8 cellular contexts compared by ENCODE assay signal in the genomic region with DNA sequence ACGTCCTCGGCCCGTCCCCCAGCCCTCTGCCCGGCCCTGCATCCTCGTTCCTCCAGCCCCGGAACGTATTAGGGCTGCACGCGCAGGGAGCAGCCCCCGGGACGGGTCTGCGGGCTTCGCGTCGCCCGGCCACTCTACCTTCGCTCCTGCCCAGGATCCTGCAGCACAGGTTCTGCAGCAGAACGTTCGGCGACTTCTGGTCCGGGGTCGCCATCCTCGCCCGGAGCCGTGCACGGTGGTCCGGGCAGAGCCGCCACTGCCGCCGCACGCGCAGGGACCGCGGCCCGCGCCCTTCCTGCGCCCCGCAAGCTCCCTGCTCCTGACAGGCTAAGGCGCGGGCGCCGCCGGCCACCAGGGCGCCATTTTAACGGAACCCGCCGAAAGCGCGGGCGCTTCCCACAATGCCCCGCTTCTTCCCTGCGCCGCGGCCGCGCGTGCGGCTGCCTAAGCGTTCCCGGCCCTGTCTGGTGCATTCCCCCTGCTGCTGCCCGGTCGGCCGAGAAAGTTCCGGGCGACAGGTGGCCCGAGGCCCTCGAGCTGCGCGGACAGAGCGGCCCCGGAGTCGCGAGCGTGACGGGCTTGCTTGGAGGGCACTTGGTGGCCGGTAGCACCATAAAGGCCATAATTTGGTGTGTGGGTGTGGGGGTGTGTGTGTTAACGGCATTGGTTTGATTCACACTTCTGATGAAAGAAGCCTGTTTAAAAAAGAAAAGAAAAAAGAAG. TPM values are rescaled to one million over a fixed set of nuclear protein-coding genes. Genes with fewer than 3 reads are reported as not detected.
A peak's percentile ranks its signal among the peaks of the same experiment; 100 is the strongest.
DNase-seq lines count a peak whose midpoint lies in the region; ATAC-seq, FAIRE-seq and TF ChIP-seq lines count a peak whose summit lies in the region.

A gene with protein sequence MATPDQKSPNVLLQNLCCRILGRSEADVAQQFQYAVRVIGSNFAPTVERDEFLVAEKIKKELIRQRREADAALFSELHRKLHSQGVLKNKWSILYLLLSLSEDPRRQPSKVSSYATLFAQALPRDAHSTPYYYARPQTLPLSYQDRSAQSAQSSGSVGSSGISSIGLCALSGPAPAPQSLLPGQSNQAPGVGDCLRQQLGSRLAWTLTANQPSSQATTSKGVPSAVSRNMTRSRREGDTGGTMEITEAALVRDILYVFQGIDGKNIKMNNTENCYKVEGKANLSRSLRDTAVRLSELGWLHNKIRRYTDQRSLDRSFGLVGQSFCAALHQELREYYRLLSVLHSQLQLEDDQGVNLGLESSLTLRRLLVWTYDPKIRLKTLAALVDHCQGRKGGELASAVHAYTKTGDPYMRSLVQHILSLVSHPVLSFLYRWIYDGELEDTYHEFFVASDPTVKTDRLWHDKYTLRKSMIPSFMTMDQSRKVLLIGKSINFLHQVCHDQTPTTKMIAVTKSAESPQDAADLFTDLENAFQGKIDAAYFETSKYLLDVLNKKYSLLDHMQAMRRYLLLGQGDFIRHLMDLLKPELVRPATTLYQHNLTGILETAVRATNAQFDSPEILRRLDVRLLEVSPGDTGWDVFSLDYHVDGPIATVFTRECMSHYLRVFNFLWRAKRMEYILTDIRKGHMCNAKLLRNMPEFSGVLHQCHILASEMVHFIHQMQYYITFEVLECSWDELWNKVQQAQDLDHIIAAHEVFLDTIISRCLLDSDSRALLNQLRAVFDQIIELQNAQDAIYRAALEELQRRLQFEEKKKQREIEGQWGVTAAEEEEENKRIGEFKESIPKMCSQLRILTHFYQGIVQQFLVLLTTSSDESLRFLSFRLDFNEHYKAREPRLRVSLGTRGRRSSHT (minus strand): TSS at position 387 of the 723 bp plus-strand sequence. CDS start 173 bp downstream, at position 214.

- H3F3A ChIP-seq in PC-9 (ENCODE audit: insufficient read depth, low read depth): peaks cover 22% of the 10 kb centered on the region

- H3K27me3 ChIP-seq in HUES6 (ENCODE audit: control insufficient read depth, insufficient read depth, low read length): no peaks in the 10 kb centered on the region
- no peaks in the 10 kb centered on the region for H3K27me3 ChIP-seq in PC-9 (ENCODE audit: insufficient read depth, low read depth)
- no peaks in the 10 kb centered on the region for H3K27me3 ChIP-seq in mucosa of stomach (ENCODE audit: control insufficient read depth, insufficient read depth, low read length)

- ATAC-seq in GM21390 (IDR thresholded peaks at IDR 0.05; ENCODE audit: unreplicated experiment): peak; percentile 77

- peak within 1 kb of the TSS; percentile 96 for H3K9ac ChIP-seq in HUES6 (ENCODE audit: low read length)
- H3K9ac ChIP-seq in mucosa of stomach (ENCODE audit: low read length): peak within 1 kb of the TSS; percentile 88

- TF ChIP-seq CTCF in D721Med (IDR thresholded peaks at IDR 0.05; ENCODE audit: insufficient read depth, missing control alignments): no peak
- TF ChIP-seq CTCF in PC-9 (conservative IDR thresholded peaks at IDR 0.05): no peak; the same call in 1 of the 2 replicates

- peaks cover 53% of the 10 kb centered on the region for H3K79me2 ChIP-seq in PC-9 (ENCODE audit: low read depth)

- POLR2A ChIA-PET in PC-9 (lab: Charles Lee; ENCODE audit: unreplicated experiment): interaction anchor here (0.5 to 0.7 kb wide), 2 partner anchors 48 to 681 kb away, joined by 4 to 23 read pairs; no protein-coding TSS in a partner anchor

- intact Hi-C loops in PC-9 (cut with micrococcal nuclease; ENCODE audit: unreplicated experiment): no loop called here

- H3K9me3 ChIP-seq in HUES6 (ENCODE audit: control insufficient read depth, insufficient read depth, low read depth, low read length): no peaks in the 10 kb centered on the region
- no peaks in the 10 kb centered on the region for H3K9me3 ChIP-seq in PC-9 (ENCODE audit: insufficient read depth, low read depth)
- H3K9me3 ChIP-seq in mucosa of stomach (ENCODE audit: control insufficient read depth, low read length): no peaks in the 10 kb centered on the region

- H3K4me1 ChIP-seq in HUES6 (ENCODE audit: control insufficient read depth, insufficient read depth, low read length) (peaks cover 3% of the 10 kb centered on the region; the same call in 1 of the 2 replicates), PC-9 (replicated peaks; ENCODE audit: insufficient read depth) (peaks cover 17% of the 10 kb centered on the region), mucosa of stomach (ENCODE audit: control insufficient read depth, insufficient read depth, low read length) (peaks cover 23% of the 10 kb centered on the region)

- CTCF ChIA-PET in PC-9 (lab: Charles Lee): no interaction called here

- H3K4me3 ChIP-seq in HUES6 (ENCODE audit: low read depth, low read length) (peak within 1 kb of the TSS; percentile 88), PC-9 (peak within 1 kb of the TSS; percentile 94), mucosa of stomach (ENCODE audit: low read length) (peak within 1 kb of the TSS; percentile 28)

- H4K20me1 ChIP-seq in PC-9 (ENCODE audit: insufficient read depth): peaks cover 9% of the 10 kb centered on the region

- H3K36me3 ChIP-seq in HUES6 (ENCODE audit: control insufficient read depth, insufficient read depth, low read length) (no peaks in the 10 kb centered on the region), PC-9 (ENCODE audit: low read depth) (no peaks in the 10 kb centered on the region), mucosa of stomach (ENCODE audit: control insufficient read depth, insufficient read depth, low read length) (no peaks in the 10 kb centered on the region)

- H2AFZ ChIP-seq in PC-9: peak within 1 kb of the TSS; percentile 91

- H3K9me2 ChIP-seq in PC-9 (ENCODE audit: insufficient read depth): no peaks in the 10 kb centered on the region

- BruUV-seq in PC-9 (replicated peaks; lab: Mats Ljungman, UMichigan): no TSS peak

- peak; percentile 78 for TF ChIP-seq POLR2A in erythroblast (IDR thresholded peaks at IDR 0.05; ENCODE audit: low read length)

- H3K4me2 ChIP-seq in PC-9: peak within 1 kb of the TSS; percentile 87

- DNase-seq in D721Med (ENCODE audit: insufficient read length, low spot score): peak; percentile 90
- DNase-seq in PC-9: peak; percentile 65 to 78
- peak; percentile 82 for DNase-seq in activated T-cell treated with anti-CD3 and anti-CD28 coated beads, Interleukin-2, amount 50 U/mL, for 1 hour
- peak; percentile 89 to 92 for DNase-seq in erythroblast (lab: John Stamatoyannopoulos, UW)
- DNase-seq in stimulated activated CD8-positive, alpha-beta memory T cell treated with anti-CD3 and anti-CD28 coated beads, Interleukin-4, amount 100 ng/mL, for 48 hours: peak; percentile 84

- no peak for FAIRE-seq in D721Med (lab: Jason Lieb, UNC)

- H3K27ac ChIP-seq in HUES6 (ENCODE audit: low read depth, low read length) (peak within 1 kb of the TSS; percentile 96), PC-9 (peak within 1 kb of the TSS; percentile 88)

RNA-seq across cellular contexts. Expression of the gene that starts here (rescaled TPM):
- 35.1 and 47.4 TPM in 2 replicates for total RNA-seq in PC-9 (2021)

Comparison
In these comparisons a context has a peak if more than half of its experiments do, and no peak if none do; other contexts are left out.
1. Peak in every context shown above with its lines: DNase-seq, ATAC-seq, H3K4me3 ChIP-seq and H3K27ac ChIP-seq.
2. H3K4me3 ChIP-seq: peak in every context shown above with its lines; median percentile 94 in PC-9; 88 in HUES6; 28 in mucosa of stomach.